Comparison of ENCODE assay signal across 35 cellular contexts in genomic region chr2:152509772-152510491, GRCh38.
"Had no signal": no experiment of that assay in that cellular context is flagged by ENCODE, and none has a peak within 500 bp of the region (broad histone marks: within the 10 kb centered on the region; RNA-seq: fewer than 3 reads in every experiment).

No MANE protein-coding gene starts in this region.

- ATAC-seq: activated CD4-positive, alpha-beta T cell treated with anti-CD3 and anti-CD28 coated beads for 36 hours; activated CD8-positive, alpha-beta memory T cell treated with anti-CD3 and anti-CD28 coated beads, Interleukin-2, amount 10 ng/mL, durations not matched to agents 7 days and 5 days; activated CD8-positive, alpha-beta T cell treated with anti-CD3 and anti-CD28 coated beads, Interleukin-2, amount 10 ng/mL, durations not matched to agents 7 days and 5 days; activated naive CD8-positive, alpha-beta T cell treated with anti-CD3 and anti-CD28 coated beads, Interleukin-2, amount 50 U/mL, for 24 hours; body of pancreas; esophagus mucosa; T-helper 17 cell had no signal

- H3K36me3 ChIP-seq: adrenal gland, WERI-Rb-1 had no signal

- H3K4me3 ChIP-seq: adrenal gland, body of pancreas had no signal

- H3K36me3 Mint-ChIP-seq: activated CD4-positive, alpha-beta memory T cell treated with anti-CD3 and anti-CD28 coated beads for 36 hours; activated CD8-positive, alpha-beta memory T cell treated with anti-CD3 and anti-CD28 coated beads, Interleukin-2, amount 10 ng/mL, durations not matched to agents 7 days and 5 days; activated naive CD4-positive, alpha-beta T cell treated with anti-CD3 and anti-CD28 coated beads, Interleukin-2, amount 50 U/mL, for 24 hours; activated naive CD8-positive, alpha-beta T cell treated with anti-CD3 and anti-CD28 coated beads for 36 hours had no signal

- H3K4me1 ChIP-seq: body of pancreas had no signal

- H3K4me1 Mint-ChIP-seq: activated naive CD4-positive, alpha-beta T cell treated with anti-CD3 and anti-CD28 coated beads, Interleukin-2, amount 50 U/mL, for 24 hours; activated naive CD8-positive, alpha-beta T cell treated with anti-CD3 and anti-CD28 coated beads, Interleukin-2, amount 50 U/mL, for 24 hours; T-helper 17 cell had no signal

- H3K27me3 ChIP-seq: adrenal gland, body of pancreas had no signal

- DNase-seq: activated CD4-positive, alpha-beta memory T cell treated with anti-CD3 and anti-CD28 coated beads for 36 hours; activated CD4-positive, alpha-beta T cell treated with anti-CD3 and anti-CD28 coated beads for 36 hours; activated CD4-positive, alpha-beta T cell treated with anti-CD3 and anti-CD28 coated beads, Interleukin-2, amount 10 ng/mL, durations not matched to agents 24 days and 14 days; activated CD4-positive, CD25-positive, alpha-beta regulatory T cell; activated CD4-positive, CD25-positive, alpha-beta regulatory T cell treated with anti-CD3 and anti-CD28 coated beads, Interleukin-2, amount 50 U/mL, for 72 hours; activated CD8-positive, alpha-beta memory T cell treated with anti-CD3 and anti-CD28 coated beads, Interleukin-2, amount 10 ng/mL, durations not matched to agents 7 days and 5 days; activated CD8-positive, alpha-beta memory T cell treated with anti-CD3 and anti-CD28 coated beads, Interleukin-2, amount 50 U/mL, for 4 hours; activated CD8-positive, alpha-beta T cell treated with anti-CD3 and anti-CD28 coated beads, Interleukin-2, amount 10 ng/mL, durations not matched to agents 7 days and 5 days; activated effector memory CD4-positive, alpha-beta T cell treated with anti-CD3 and anti-CD28 coated beads, Interleukin-2, amount 50 U/mL, for 16 hours; activated naive CD4-positive, alpha-beta T cell treated with anti-CD3 and anti-CD28 coated beads for 36 hours; activated naive CD8-positive, alpha-beta T cell treated with anti-CD3 and anti-CD28 coated beads for 36 hours; activated naive CD8-positive, alpha-beta T cell treated with anti-CD3 and anti-CD28 coated beads, Interleukin-2, amount 50 U/mL, for 24 hours; activated T-cell treated with anti-CD3 and anti-CD28 coated beads, Interleukin-2, amount 50 U/mL, for 1 hour; activated T-cell treated with anti-CD3 and anti-CD28 coated beads, Interleukin-2, amount 50 U/mL, for 48 hours; adrenal gland; amygdala; aorta; body of pancreas; caudate nucleus; cortex of kidney; effector memory CD4-positive, alpha-beta T cell; endodermal cell; foreskin fibroblast; head of caudate nucleus; T-helper 1 cell; T-helper 17 cell; T1000; WERI-Rb-1 had no signal

- H3K9me3 Mint-ChIP-seq: activated CD4-positive, alpha-beta memory T cell treated with anti-CD3 and anti-CD28 coated beads for 36 hours; activated CD4-positive, alpha-beta T cell treated with anti-CD3 and anti-CD28 coated beads, Interleukin-2, amount 10 ng/mL, durations not matched to agents 24 days and 14 days; activated naive CD4-positive, alpha-beta T cell treated with anti-CD3 and anti-CD28 coated beads for 36 hours; activated naive CD4-positive, alpha-beta T cell treated with anti-CD3 and anti-CD28 coated beads, Interleukin-2, amount 50 U/mL, for 24 hours; activated naive CD8-positive, alpha-beta T cell treated with anti-CD3 and anti-CD28 coated beads for 36 hours; activated naive CD8-positive, alpha-beta T cell treated with anti-CD3 and anti-CD28 coated beads, Interleukin-2, amount 50 U/mL, for 24 hours; activated T-helper 1 cell treated with anti-CD3 and anti-CD28 coated beads, Interleukin-12 subunit alpha, Interleukin-12 subunit beta, Interleukin-2, Interleukin-4 antibody, amounts not matched to agents 30 ng/mL and 10 ng/mL and 1 ng/mL, durations not matched to agents 14 hours and 24 hours and 36 hours; activated T-helper 2 cell treated with anti-CD3 and anti-CD28 coated beads, Interferon-gamma antibody, Interleukin-2, Interleukin-4, amounts not matched to agents 10 μg/mL and 5 μg/mL and 100 μg/mL, durations not matched to agents 14 hours and 24 hours and 36 hours; endodermal cell; T-helper 2 cell treated with Interferon-gamma antibody and Interleukin-4, amounts not matched to agents 5 μg/mL and 100 μg/mL, for 36 hours had no signal

- H3K27ac ChIP-seq: adrenal gland, body of pancreas, WERI-Rb-1 had no signal

- H3K27ac Mint-ChIP-seq: activated CD4-positive, alpha-beta memory T cell treated with anti-CD3 and anti-CD28 coated beads for 36 hours; activated CD4-positive, alpha-beta T cell treated with anti-CD3 and anti-CD28 coated beads for 36 hours; activated CD4-positive, alpha-beta T cell treated with anti-CD3 and anti-CD28 coated beads, Interleukin-2, amount 10 ng/mL, durations not matched to agents 24 days and 14 days; activated CD8-positive, alpha-beta memory T cell treated with anti-CD3 and anti-CD28 coated beads, Interleukin-2, amount 10 ng/mL, durations not matched to agents 7 days and 5 days; activated CD8-positive, alpha-beta T cell treated with anti-CD3 and anti-CD28 coated beads, Interleukin-2, amount 10 ng/mL, durations not matched to agents 7 days and 5 days; activated naive CD4-positive, alpha-beta T cell treated with anti-CD3 and anti-CD28 coated beads for 36 hours; activated naive CD4-positive, alpha-beta T cell treated with anti-CD3 and anti-CD28 coated beads, Interleukin-2, amount 50 U/mL, for 24 hours; activated naive CD8-positive, alpha-beta T cell treated with anti-CD3 and anti-CD28 coated beads for 36 hours; activated naive CD8-positive, alpha-beta T cell treated with anti-CD3 and anti-CD28 coated beads, Interleukin-2, amount 50 U/mL, for 24 hours; activated T-helper 1 cell treated with anti-CD3 and anti-CD28 coated beads, Interleukin-12 subunit alpha, Interleukin-12 subunit beta, Interleukin-2, Interleukin-4 antibody, amounts not matched to agents 30 ng/mL and 10 ng/mL and 1 ng/mL, durations not matched to agents 14 hours and 24 hours and 36 hours; activated T-helper 2 cell treated with anti-CD3 and anti-CD28 coated beads, Interferon-gamma antibody, Interleukin-2, Interleukin-4, amounts not matched to agents 10 μg/mL and 5 μg/mL and 100 μg/mL, durations not matched to agents 14 hours and 24 hours and 36 hours; endodermal cell; T-helper 17 cell; T-helper 2 cell treated with Interferon-gamma antibody and Interleukin-4, amounts not matched to agents 5 μg/mL and 100 μg/mL, for 36 hours had no signal

- FAIRE-seq: colon, frontal cortex had no signal

- H3K9me3 ChIP-seq: adrenal gland, body of pancreas had no signal

- H3K4me3 Mint-ChIP-seq: activated CD4-positive, alpha-beta memory T cell treated with anti-CD3 and anti-CD28 coated beads for 36 hours; activated CD4-positive, alpha-beta T cell treated with anti-CD3 and anti-CD28 coated beads for 36 hours; activated CD4-positive, alpha-beta T cell treated with anti-CD3 and anti-CD28 coated beads, Interleukin-2, amount 10 ng/mL, durations not matched to agents 24 days and 14 days; activated CD8-positive, alpha-beta memory T cell treated with anti-CD3 and anti-CD28 coated beads, Interleukin-2, amount 10 ng/mL, durations not matched to agents 7 days and 5 days; activated CD8-positive, alpha-beta T cell treated with anti-CD3 and anti-CD28 coated beads, Interleukin-2, amount 10 ng/mL, durations not matched to agents 7 days and 5 days; activated naive CD4-positive, alpha-beta T cell treated with anti-CD3 and anti-CD28 coated beads for 36 hours; activated naive CD4-positive, alpha-beta T cell treated with anti-CD3 and anti-CD28 coated beads, Interleukin-2, amount 50 U/mL, for 24 hours; activated naive CD8-positive, alpha-beta T cell treated with anti-CD3 and anti-CD28 coated beads for 36 hours; activated naive CD8-positive, alpha-beta T cell treated with anti-CD3 and anti-CD28 coated beads, Interleukin-2, amount 50 U/mL, for 24 hours; activated T-helper 1 cell treated with anti-CD3 and anti-CD28 coated beads, Interleukin-12 subunit alpha, Interleukin-12 subunit beta, Interleukin-2, Interleukin-4 antibody, amounts not matched to agents 30 ng/mL and 10 ng/mL and 1 ng/mL, durations not matched to agents 14 hours and 24 hours and 36 hours; endodermal cell; T-helper 17 cell; T-helper 2 cell treated with Interferon-gamma antibody and Interleukin-4, amounts not matched to agents 5 μg/mL and 100 μg/mL, for 36 hours had no signal
